ENCODE assay signal across 24 cellular contexts in genomic region chr10:77388571-77388970, GRCh38.
"Had no signal": no experiment of that assay in that cellular context is flagged by ENCODE, and none has a peak within 500 bp of the region (broad histone marks: within the 10 kb centered on the region; RNA-seq: fewer than 3 reads in every experiment).

No MANE protein-coding gene starts in this region.

- H3K36me3 ChIP-seq: heart right ventricle, left ventricle myocardium inferior, prostate gland, stomach had no signal

- H3K4me1 ChIP-seq: prostate gland had no signal

- H3K9me3 ChIP-seq: heart right ventricle, left ventricle myocardium inferior, mucosa of descending colon, prostate gland, stomach had no signal

- H3K4me3 ChIP-seq: heart right ventricle, left ventricle myocardium inferior, mucosa of descending colon, prostate gland, skin epidermis, stomach had no signal

- ATAC-seq: activated CD4-positive, alpha-beta T cell treated with anti-CD3 and anti-CD28 coated beads for 36 hours; activated CD8-positive, alpha-beta T cell treated with anti-CD3 and anti-CD28 coated beads for 36 hours; activated T-helper 17 cell treated with anti-CD3 and anti-CD28 coated beads, Interleukin-2, amount 50 U/mL, for 72 hours; esophagus mucosa; heart right ventricle; mucosa of descending colon; naive thymus-derived CD4-positive, alpha-beta T cell; right cardiac atrium; stimulated activated effector memory CD8-positive, alpha-beta T cell treated with anti-CD3 and anti-CD28 coated beads, Interleukin-12 subunit alpha, Interleukin-12 subunit beta, amount 100 ng/mL, for 72 hours; WTC11 had no signal

- H3K27ac ChIP-seq: heart right ventricle, left ventricle myocardium inferior, prostate gland, skin epidermis had no signal

- H3K9me3 Mint-ChIP-seq: activated CD8-positive, alpha-beta T cell treated with anti-CD3 and anti-CD28 coated beads for 36 hours; activated T-helper 17 cell treated with anti-CD3 and anti-CD28 coated beads, Interleukin-2, amount 50 U/mL, for 72 hours; immature natural killer cell; memory B cell; naive thymus-derived CD4-positive, alpha-beta T cell; stimulated activated effector memory CD8-positive, alpha-beta T cell treated with anti-CD3 and anti-CD28 coated beads, Interleukin-12 subunit alpha, Interleukin-12 subunit beta, amount 100 ng/mL, for 72 hours; WTC11 had no signal

- H3K27me3 ChIP-seq: stomach had no signal

- H3K27me3 Mint-ChIP-seq: activated CD8-positive, alpha-beta T cell treated with anti-CD3 and anti-CD28 coated beads for 36 hours; memory B cell had no signal

- H3K4me1 Mint-ChIP-seq: activated T-helper 17 cell treated with anti-CD3 and anti-CD28 coated beads, Interleukin-2, amount 50 U/mL, for 72 hours had no signal

- H3K27ac Mint-ChIP-seq: activated CD4-positive, alpha-beta T cell treated with anti-CD3 and anti-CD28 coated beads for 36 hours; activated CD8-positive, alpha-beta T cell treated with anti-CD3 and anti-CD28 coated beads for 36 hours; activated T-helper 17 cell treated with anti-CD3 and anti-CD28 coated beads, Interleukin-2, amount 50 U/mL, for 72 hours; immature natural killer cell; memory B cell; naive thymus-derived CD4-positive, alpha-beta T cell; stimulated activated effector memory CD8-positive, alpha-beta T cell treated with anti-CD3 and anti-CD28 coated beads, Interleukin-12 subunit alpha, Interleukin-12 subunit beta, amount 100 ng/mL, for 72 hours; WTC11 had no signal

- H3K36me3 Mint-ChIP-seq: immature natural killer cell; memory B cell; naive thymus-derived CD4-positive, alpha-beta T cell; stimulated activated effector memory CD8-positive, alpha-beta T cell treated with anti-CD3 and anti-CD28 coated beads, Interleukin-12 subunit alpha, Interleukin-12 subunit beta, amount 100 ng/mL, for 72 hours; WTC11 had no signal

- H3K4me3 Mint-ChIP-seq: activated CD4-positive, alpha-beta T cell treated with anti-CD3 and anti-CD28 coated beads for 36 hours; activated CD8-positive, alpha-beta T cell treated with anti-CD3 and anti-CD28 coated beads for 36 hours; activated T-helper 17 cell treated with anti-CD3 and anti-CD28 coated beads, Interleukin-2, amount 50 U/mL, for 72 hours; immature natural killer cell; memory B cell; naive thymus-derived CD4-positive, alpha-beta T cell; stimulated activated effector memory CD8-positive, alpha-beta T cell treated with anti-CD3 and anti-CD28 coated beads, Interleukin-12 subunit alpha, Interleukin-12 subunit beta, amount 100 ng/mL, for 72 hours; WTC11 had no signal

- DNase-seq: activated CD4-positive, alpha-beta T cell treated with anti-CD3 and anti-CD28 coated beads for 36 hours; activated CD8-positive, alpha-beta T cell treated with anti-CD3 and anti-CD28 coated beads for 36 hours; activated naive CD4-positive, alpha-beta T cell; activated T-cell treated with anti-CD3 and anti-CD28 coated beads, Interleukin-2, amount 50 U/mL, for 1 hour; anterior cingulate cortex; cortex of kidney; effector CD4-positive, alpha-beta T cell; heart right ventricle; immature natural killer cell; kidney glomerular epithelial cell; left ventricle myocardium inferior; mucosa of descending colon; naive thymus-derived CD4-positive, alpha-beta T cell; right cardiac atrium; stimulated activated CD4-positive, alpha-beta T cell treated with anti-CD3 and anti-CD28 coated beads, Interleukin-15, amount 100 ng/mL, for 24 hours; stimulated activated CD4-positive, alpha-beta T cell treated with anti-CD3 and anti-CD28 coated beads, Interleukin-4, amount 100 ng/mL, for 24 hours; stomach had no signal
